Comparison of ENCODE assay signal across 12 cellular contexts in genomic region chr15:65939901-65940617, GRCh38.
DNase-seq lines count a peak whose midpoint lies in the region; ATAC-seq and TF ChIP-seq lines count a peak whose summit lies in the region.
"Had no signal": no experiment of that assay in that cellular context is flagged by ENCODE, and none has a peak within 500 bp of the region (broad histone marks: within the 10 kb centered on the region; RNA-seq: fewer than 3 reads in every experiment).

No MANE protein-coding gene starts in this region.

- no peaks in the 10 kb centered on the region for H3K36me3 ChIP-seq in BJ (ENCODE audit: control insufficient read depth, insufficient read depth, low read length)
- no peaks in the 10 kb centered on the region for H3K36me3 ChIP-seq in kidney epithelial cell (ENCODE audit: control insufficient read depth, insufficient read depth, low read length)
- H3K36me3 ChIP-seq: uterus had no signal

- H3K4me1 Mint-ChIP-seq in brain, result peaks cover 49% of the 10 kb centered on the region
- H3K4me1 Mint-ChIP-seq in immature natural killer cell, result no peaks in the 10 kb centered on the region
- H3K4me1 Mint-ChIP-seq in T-cell, result peaks cover 0 to 7% (median 6%) of the 10 kb centered on the region in 3 donors

- peaks cover 3% of the 10 kb centered on the region for H3K27me3 Mint-ChIP-seq in brain
- H3K27me3 Mint-ChIP-seq in immature natural killer cell (ENCODE audit: low read depth in 3 of 3), result peaks cover 2 to 4% (median 2%) of the 10 kb centered on the region in 3 donors
- H3K27me3 Mint-ChIP-seq in T-cell, result peaks cover 0 to 5% of the 10 kb centered on the region in 2 donors

- DNase-seq in BJ (ENCODE audit: low read depth) (peak; percentile 94), LHCN-M2 (ENCODE audit: low read depth) (peak; percentile 34), kidney epithelial cell (ENCODE audit: low read depth) (peak; percentile 86), immature natural killer cell (no peak), T-cell (no peak), NCI-H526 treated with DMSO at 0.1 percent for 48 hours (lab: John Stamatoyannopoulos, UW) (no peak)
- DNase-seq: DND-41, OCI-M1, uterus had no signal

- no peak for TF ChIP-seq CTCF in BJ (IDR thresholded peaks at IDR 0.05; ENCODE audit: insufficient read depth, low read depth, low read length)
- TF ChIP-seq CTCF in brain (conservative IDR thresholded peaks at IDR 0.05), result no peak
- TF ChIP-seq CTCF in kidney epithelial cell (IDR thresholded peaks at IDR 0.05; ENCODE audit: insufficient read depth, low read length, poor library complexity, severe bottlenecking), result no peak

- H3K9me3 Mint-ChIP-seq in brain (no peaks in the 10 kb centered on the region), immature natural killer cell (no peaks in the 10 kb centered on the region), T-cell (no peaks in the 10 kb centered on the region)

- CTCF ChIA-PET in BJ (lab: Yijun Ruan, JAX) (interaction anchor here (0.7 to 2.9 kb wide), 3 partner anchors 9 to 23 kb away, joined by 3 to 13 read pairs (median 4); no protein-coding TSS in a partner anchor), T-cell (lab: Charles Lee) (interaction anchor here in 1 of 2 donors (0.5 kb wide), 1 partner anchor 21 kb away, joined by 3 read pairs; no protein-coding TSS in a partner anchor)

- H3K4me3 ChIP-seq in BJ (ENCODE audit: low read depth, low read length) (no peak overlapping the region), kidney epithelial cell (ENCODE audit: low read depth, low read length) (no peak overlapping the region)
- H3K4me3 ChIP-seq: coronary artery, uterus had no signal

- no peaks in the 10 kb centered on the region for H3K27me3 ChIP-seq in BJ (ENCODE audit: control insufficient read depth, insufficient read depth, low read length)
- no peaks in the 10 kb centered on the region for H3K27me3 ChIP-seq in kidney epithelial cell (ENCODE audit: control insufficient read depth, insufficient read depth, low read length)
- H3K27me3 ChIP-seq: uterus had no signal

- H3K27ac Mint-ChIP-seq in brain (peak overlapping the region in 4 of 5 experiments; percentile 64 to 82 (median 80)), immature natural killer cell (no peak overlapping the region), T-cell (no peak overlapping the region)

- POLR2A ChIA-PET in BJ (lab: Charles Lee) (interaction anchor here (0.6 kb wide), 1 partner anchor 38 kb away, joined by 3 read pairs; no protein-coding TSS in a partner anchor), T-cell (lab: Charles Lee) (no interaction called here)

- H3K36me3 Mint-ChIP-seq in brain, result no peaks in the 10 kb centered on the region
- no peaks in the 10 kb centered on the region for H3K36me3 Mint-ChIP-seq in immature natural killer cell
- H3K36me3 Mint-ChIP-seq in T-cell, result no peaks in the 10 kb centered on the region

- ATAC-seq in T-cell (replicated peaks in 1 of 4), result no peak
- no peak for ATAC-seq in GM21381 (IDR thresholded peaks at IDR 0.05; ENCODE audit: unreplicated experiment)

- H3K4me3 Mint-ChIP-seq in brain (peak overlapping the region in 1 of 5 experiments; percentile 23), immature natural killer cell (no peak overlapping the region), T-cell (no peak overlapping the region)

Comparison
In these comparisons a context has a peak if more than half of its experiments do, and no peak if none do; other contexts are left out.
1. DNase-seq: peak in BJ (single experiment), LHCN-M2 (single experiment) and kidney epithelial cell (single experiment); none in immature natural killer cell (0 of 3), T-cell (0 of 34) and NCI-H526 treated with DMSO at 0.1 percent for 48 hours (single experiment).
2. H3K27ac Mint-ChIP-seq: peak in brain (4 of 5); none in immature natural killer cell (0 of 6) and T-cell (0 of 2).